ENCODE assay signal across 13 cellular contexts in the genomic region with DNA sequence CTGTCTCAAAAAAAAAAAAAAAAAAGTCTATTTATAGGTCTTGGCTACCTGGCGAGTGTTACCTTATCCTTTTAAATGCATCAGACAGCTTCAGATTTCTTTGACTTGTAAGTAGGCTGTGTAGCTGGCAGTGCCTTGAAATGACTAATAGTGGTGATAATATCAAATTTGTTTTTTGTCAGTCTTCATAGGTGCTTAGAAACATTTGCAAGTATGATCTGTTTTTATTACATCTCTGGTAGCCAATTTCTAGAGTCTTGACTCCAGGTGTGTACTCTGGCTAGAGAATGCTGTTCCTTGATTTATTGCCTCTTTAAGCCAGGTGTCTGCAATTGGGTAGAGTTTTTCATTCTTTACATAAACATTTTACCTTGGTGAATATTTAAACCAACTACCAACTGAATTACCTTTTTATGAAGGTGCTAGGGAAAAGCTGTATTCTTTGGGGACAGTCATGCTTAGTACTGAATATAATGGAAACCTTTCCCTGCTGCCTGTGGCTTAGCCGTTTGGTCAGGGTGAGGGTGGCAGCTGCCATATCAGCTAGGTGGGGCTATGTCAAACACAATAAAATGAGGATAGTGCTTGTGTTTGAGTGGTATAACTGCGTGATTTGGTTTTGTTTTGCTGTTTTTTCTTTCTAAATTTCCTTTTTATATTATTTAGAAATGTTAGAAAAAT. TPM values are rescaled to one million over a fixed set of nuclear protein-coding genes. Genes with fewer than 3 reads are reported as not detected.
DNase-seq lines count a peak whose midpoint lies in the region; ATAC-seq and TF ChIP-seq lines count a peak whose summit lies in the region.
"Had no signal": no experiment of that assay in that cellular context is flagged by ENCODE, and none has a peak within 500 bp of the region (broad histone marks: within the 10 kb centered on the region; RNA-seq: fewer than 3 reads in every experiment).

No MANE protein-coding gene starts in this region.

- peaks cover 31% of the 10 kb centered on the region for H3K4me1 Mint-ChIP-seq in nephron
- peaks cover 54% of the 10 kb centered on the region for H3K4me1 Mint-ChIP-seq in activated naive CD4-positive, alpha-beta T cell treated with anti-CD3 and anti-CD28 coated beads for 36 hours (ENCODE audit: low read depth)

- no peak overlapping the region for H3K4me3 Mint-ChIP-seq in nephron
- H3K4me3 Mint-ChIP-seq in activated naive CD4-positive, alpha-beta T cell treated with anti-CD3 and anti-CD28 coated beads for 36 hours, result no peak overlapping the region

- H3K36me3 Mint-ChIP-seq in nephron (ENCODE audit: low read depth), result peaks cover 1% of the 10 kb centered on the region
- peaks cover 4% of the 10 kb centered on the region for H3K36me3 Mint-ChIP-seq in activated naive CD4-positive, alpha-beta T cell treated with anti-CD3 and anti-CD28 coated beads for 36 hours (ENCODE audit: low read depth)

- CTCF ChIA-PET in activated naive CD4-positive, alpha-beta T cell treated with anti-CD3 and anti-CD28 coated beads for 36 hours (lab: Charles Lee), result interaction anchor here (0.6 to 3.1 kb wide), 4 partner anchors 12 to 116 kb away, joined by 3 to 13 read pairs (median 4); no protein-coding TSS in a partner anchor

- ATAC-seq in GM21360 (IDR thresholded peaks at IDR 0.05; ENCODE audit: unreplicated experiment) (no peak), GM19324 (IDR thresholded peaks at IDR 0.05; ENCODE audit: low FRiP score, unreplicated experiment) (no peak)

- no peaks in the 10 kb centered on the region for H3K9me3 Mint-ChIP-seq in nephron
- no peaks in the 10 kb centered on the region for H3K9me3 Mint-ChIP-seq in activated naive CD4-positive, alpha-beta T cell treated with anti-CD3 and anti-CD28 coated beads for 36 hours

- TF ChIP-seq CTCF in nephron (IDR thresholded peaks at IDR 0.05; ENCODE audit: unreplicated experiment in 3 of 3), result no peak

- intact Hi-C loops in activated naive CD4-positive, alpha-beta T cell treated with anti-CD3 and anti-CD28 coated beads for 36 hours (cut with micrococcal nuclease), result no loop called here

- H3K27ac Mint-ChIP-seq in nephron, result peak overlapping the region; percentile 39 to 89 (median 40)
- H3K27ac Mint-ChIP-seq in activated naive CD4-positive, alpha-beta T cell treated with anti-CD3 and anti-CD28 coated beads for 36 hours, result no peak overlapping the region

- DNase-seq in DMS79 treated with DMSO at 0.1 percent for 48 hours (lab: John Stamatoyannopoulos, UW), result peak; percentile 93
- DNase-seq in NCI-H2029 (lab: John Stamatoyannopoulos, UW), result peak; percentile 88
- peak; percentile 55 for DNase-seq in SW480 (ENCODE audit: low spot score)
- DNase-seq in activated naive CD4-positive, alpha-beta T cell treated with anti-CD3 and anti-CD28 coated beads for 36 hours, result no peak
- DNase-seq in germinal center (ENCODE audit: low spot score), result no peak
- DNase-seq: activated CD4-positive, alpha-beta T cell treated with anti-CD3 and anti-CD28 coated beads for 1 hour; activated naive CD4-positive, alpha-beta T cell treated with anti-CD3 and anti-CD28 coated beads, Interleukin-2, amount 50 U/mL, for 16 hours; DND-41; Kasumi-1; Right ventricle myocardium superior had no signal

- no peaks in the 10 kb centered on the region for H3K27me3 Mint-ChIP-seq in nephron (ENCODE audit: low read depth)
- no peaks in the 10 kb centered on the region for H3K27me3 Mint-ChIP-seq in activated naive CD4-positive, alpha-beta T cell treated with anti-CD3 and anti-CD28 coated beads for 36 hours (ENCODE audit: low read depth)

RNA-seq across cellular contexts. Expression of a gene that starts 32.7 kb away (rescaled TPM):
- total RNA-seq in activated naive CD4-positive, alpha-beta T cell treated with anti-CD3 and anti-CD28 coated beads for 36 hours, result 10 to 100 TPM; 18.8 to 22.0 TPM

Comparison
In these comparisons a context has a peak if more than half of its experiments do, and no peak if none do; other contexts are left out.
1. DNase-seq: peak in DMS79 treated with DMSO at 0.1 percent for 48 hours (single experiment), NCI-H2029 (single experiment) and SW480 (single experiment); none in activated naive CD4-positive, alpha-beta T cell treated with anti-CD3 and anti-CD28 coated beads for 36 hours (single experiment) and germinal center (single experiment).